Comparison of ENCODE assay signal across 1 cellular context in the genomic region with DNA sequence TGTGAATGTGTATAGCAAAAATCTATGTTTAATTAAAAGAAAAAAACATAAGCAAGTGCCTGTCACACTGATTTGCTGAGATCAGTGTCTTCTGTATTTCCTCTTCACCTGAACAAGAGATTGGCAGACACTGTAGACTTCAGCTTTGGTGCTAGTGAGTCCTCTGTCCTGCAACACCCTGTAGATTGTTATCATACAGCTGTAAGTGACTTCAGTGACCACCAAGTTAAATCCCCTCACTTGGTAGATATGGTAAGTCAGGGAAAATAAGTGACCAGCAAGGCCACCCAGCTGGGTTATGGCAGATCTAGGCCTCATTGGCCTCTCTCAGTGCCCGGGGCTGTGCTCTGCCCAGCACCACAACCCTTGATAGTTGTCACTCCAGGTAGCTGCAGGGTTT.
TF ChIP-seq lines count a peak whose summit lies in the region.

No MANE protein-coding gene starts in this region.

TF ChIP-seq in WTC11, 78 proteins besides CTCF, POLR2A, EP300 and RAD21 (continued from another document):
- TF ChIP-seq TEAD1 (CRISPR knock-in tag; IDR thresholded peaks at IDR 0.05) (no peak), IRF2 (CRISPR knock-in tag; IDR thresholded peaks at IDR 0.05; ENCODE audit: borderline replicate concordance, low read depth) (no peak)
- TF ChIP-seq, protein P1, sequence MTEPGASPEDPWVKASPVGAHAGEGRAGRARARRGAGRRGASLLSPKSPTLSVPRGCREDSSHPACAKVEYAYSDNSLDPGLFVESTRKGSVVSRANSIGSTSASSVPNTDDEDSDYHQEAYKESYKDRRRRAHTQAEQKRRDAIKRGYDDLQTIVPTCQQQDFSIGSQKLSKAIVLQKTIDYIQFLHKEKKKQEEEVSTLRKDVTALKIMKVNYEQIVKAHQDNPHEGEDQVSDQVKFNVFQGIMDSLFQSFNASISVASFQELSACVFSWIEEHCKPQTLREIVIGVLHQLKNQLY (CRISPR knock-in tag; IDR thresholded peaks at IDR 0.05) = no peak
- TF ChIP-seq, protein P2, sequence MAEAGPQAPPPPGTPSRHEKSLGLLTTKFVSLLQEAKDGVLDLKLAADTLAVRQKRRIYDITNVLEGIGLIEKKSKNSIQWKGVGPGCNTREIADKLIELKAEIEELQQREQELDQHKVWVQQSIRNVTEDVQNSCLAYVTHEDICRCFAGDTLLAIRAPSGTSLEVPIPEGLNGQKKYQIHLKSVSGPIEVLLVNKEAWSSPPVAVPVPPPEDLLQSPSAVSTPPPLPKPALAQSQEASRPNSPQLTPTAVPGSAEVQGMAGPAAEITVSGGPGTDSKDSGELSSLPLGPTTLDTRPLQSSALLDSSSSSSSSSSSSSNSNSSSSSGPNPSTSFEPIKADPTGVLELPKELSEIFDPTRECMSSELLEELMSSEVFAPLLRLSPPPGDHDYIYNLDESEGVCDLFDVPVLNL (CRISPR knock-in tag; IDR thresholded peaks at IDR 0.05; ENCODE audit: borderline replicate concordance, low read depth) = no peak
